Comparison of ENCODE assay signal across 1 cellular context in genomic region chr17:8186446-8186786, GRCh38.
TF ChIP-seq lines count a peak whose summit lies in the region.

No MANE protein-coding gene starts in this region.

TF ChIP-seq in HepG2, 621 proteins besides CTCF, POLR2A, EP300 and RAD21 (continued from another document):
- TF ChIP-seq BRF2 (CRISPR knock-in tag; IDR thresholded peaks at IDR 0.05) (no peak), KLF12 (CRISPR knock-in tag; IDR thresholded peaks at IDR 0.05; ENCODE audit: borderline replicate concordance) (no peak)
TF ChIP-seq in HepG2: peak in this region for 68.
